In the genomic region with DNA sequence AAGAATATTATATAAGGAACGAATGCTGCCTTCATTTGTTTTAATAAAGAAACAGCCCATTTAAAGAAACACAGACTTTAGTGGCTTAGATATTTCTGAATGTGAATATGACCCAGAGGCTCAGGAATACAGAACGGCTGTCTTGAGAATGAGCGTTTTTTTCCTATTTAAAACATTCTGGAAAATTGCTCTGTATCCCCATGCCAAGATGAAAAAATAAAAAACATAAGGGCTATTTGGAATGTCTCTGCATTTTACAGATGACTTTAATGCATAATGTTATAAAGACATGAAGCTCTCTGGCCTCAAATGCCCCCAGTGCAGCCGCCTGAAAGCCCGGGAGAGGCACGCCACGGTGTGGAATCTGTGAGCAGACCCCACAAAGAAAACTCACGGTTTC, we compare ENCODE assay signal across 16 cellular contexts.
DNase-seq lines count a peak whose midpoint lies in the region; ATAC-seq lines count a peak whose summit lies in the region.
"Had no signal": no experiment of that assay in that cellular context is flagged by ENCODE, and none has a peak within 500 bp of the region (broad histone marks: within the 10 kb centered on the region; RNA-seq: fewer than 3 reads in every experiment).

No MANE protein-coding gene starts in this region.

- H3K27me3 Mint-ChIP-seq in stimulated activated naive CD8-positive, alpha-beta T cell treated with anti-CD3 and anti-CD28 coated beads, Interleukin-15, amount 100 ng/mL, for 72 hours: no peaks in the 10 kb centered on the region
- no peaks in the 10 kb centered on the region for H3K27me3 Mint-ChIP-seq in activated T-helper 17 cell treated with anti-CD3 and anti-CD28 coated beads, Interleukin-2, amount 50 U/mL, for 72 hours

- H3K79me1 ChIP-seq in mesenchymal stem cell (replicated peaks; ENCODE audit: low read length, poor library complexity, severe bottlenecking): no peaks in the 10 kb centered on the region

- H3K4ac ChIP-seq in mesenchymal stem cell (ENCODE audit: low read depth in 1 of 2, low read length in 2 of 2): no peak overlapping the region

- H3K4me3 Mint-ChIP-seq in stimulated activated naive CD8-positive, alpha-beta T cell treated with anti-CD3 and anti-CD28 coated beads, Interleukin-15, amount 100 ng/mL, for 72 hours: no peak overlapping the region
- peak overlapping the region; percentile 87 for H3K4me3 Mint-ChIP-seq in activated T-helper 17 cell treated with anti-CD3 and anti-CD28 coated beads, Interleukin-2, amount 50 U/mL, for 72 hours
- H3K4me3 Mint-ChIP-seq: B cell had no signal

- no peak overlapping the region for H2AFZ ChIP-seq in mesenchymal stem cell (ENCODE audit: low read depth, low read length)

- H3K9ac ChIP-seq in mesenchymal stem cell (ENCODE audit: low read length) (peak overlapping the region; percentile 58), subcutaneous abdominal adipose tissue (ENCODE audit: low read length in 5 of 5) (no peak overlapping the region)

- H3K9me3 ChIP-seq in mesenchymal stem cell (ENCODE audit: control insufficient read depth, low read length): no peaks in the 10 kb centered on the region
- H3K9me3 ChIP-seq in subcutaneous abdominal adipose tissue (ENCODE audit: control insufficient read depth in 5 of 5, low read length in 5 of 5): no peaks in the 10 kb centered on the region
- H3K9me3 ChIP-seq: Caco-2 had no signal

- H4K8ac ChIP-seq in mesenchymal stem cell (ENCODE audit: low read length): no peak overlapping the region

- WGBS in mesenchymal stem cell: 90% methylated on average over 5 of the region's 8 CpGs

- H3K4me1 ChIP-seq in mesenchymal stem cell (ENCODE audit: control insufficient read depth, insufficient read depth, low read depth, low read length) (peaks cover 3% of the 10 kb centered on the region), subcutaneous abdominal adipose tissue (ENCODE audit: control insufficient read depth in 5 of 5, insufficient read depth in 5 of 5, low read length in 5 of 5) (peaks cover 2 to 25% (median 11%) of the 10 kb centered on the region in 5 donors)
- H3K4me1 ChIP-seq: Caco-2 had no signal

- H2BK15ac ChIP-seq in mesenchymal stem cell (ENCODE audit: low read depth, poor library complexity, severe bottlenecking): no peak overlapping the region

- H3K27ac ChIP-seq in mesenchymal stem cell (ENCODE audit: low read length, poor library complexity, severe bottlenecking) (no peak overlapping the region), subcutaneous abdominal adipose tissue (ENCODE audit: low read depth, low read length) (peak overlapping the region; percentile 58)
- H3K27ac ChIP-seq: C4-2B had no signal

- H3K18ac ChIP-seq in mesenchymal stem cell (ENCODE audit: low read depth in 1 of 2, low read length in 2 of 2): no peak overlapping the region

- no peak overlapping the region for H2AK5ac ChIP-seq in mesenchymal stem cell (ENCODE audit: low read length, severe bottlenecking)

- no peak overlapping the region for H3K4me2 ChIP-seq in mesenchymal stem cell (ENCODE audit: low read length, poor library complexity, severe bottlenecking)

- H3K4me1 Mint-ChIP-seq in stimulated activated naive CD8-positive, alpha-beta T cell treated with anti-CD3 and anti-CD28 coated beads, Interleukin-15, amount 100 ng/mL, for 72 hours: peaks cover 75% of the 10 kb centered on the region
- peaks cover 67% of the 10 kb centered on the region for H3K4me1 Mint-ChIP-seq in activated T-helper 17 cell treated with anti-CD3 and anti-CD28 coated beads, Interleukin-2, amount 50 U/mL, for 72 hours

- no peak overlapping the region for H3K14ac ChIP-seq in mesenchymal stem cell (ENCODE audit: low read length in 2 of 2)

- H4K91ac ChIP-seq in mesenchymal stem cell (ENCODE audit: low read length): no peak overlapping the region

- H3K23ac ChIP-seq in mesenchymal stem cell (ENCODE audit: low read length in 2 of 2): no peak overlapping the region

- no peak overlapping the region for H2BK12ac ChIP-seq in mesenchymal stem cell (ENCODE audit: low read length in 2 of 2)

- H2BK120ac ChIP-seq in mesenchymal stem cell (ENCODE audit: low read depth, low read length): no peak overlapping the region

- no peak for ATAC-seq in stimulated activated naive CD8-positive, alpha-beta T cell treated with anti-CD3 and anti-CD28 coated beads, Interleukin-15, Interleukin-2, amounts not matched to agents 100 U/mL and 50 U/mL, for 24 hours
- ATAC-seq in stimulated activated naive CD8-positive, alpha-beta T cell treated with anti-CD3 and anti-CD28 coated beads, Interleukin-15, amount 100 ng/mL, for 72 hours: no peak
- ATAC-seq in activated T-helper 17 cell treated with anti-CD3 and anti-CD28 coated beads, Interleukin-2, amount 50 U/mL, for 72 hours (replicated peaks): no peak
- ATAC-seq: HCT116 had no signal

- H2BK5ac ChIP-seq in mesenchymal stem cell (ENCODE audit: low read depth, low read length, poor library complexity, severe bottlenecking): no peak overlapping the region

- H3K27me3 ChIP-seq in mesenchymal stem cell (ENCODE audit: control insufficient read depth in 1 of 2, insufficient read depth in 1 of 2, low read length in 2 of 2) (no peaks in the 10 kb centered on the region), subcutaneous abdominal adipose tissue (ENCODE audit: control insufficient read depth in 5 of 5, insufficient read depth in 4 of 5, low read length in 5 of 5) (no peaks in the 10 kb centered on the region)

- no peaks in the 10 kb centered on the region for H3K36me3 Mint-ChIP-seq in activated T-helper 17 cell treated with anti-CD3 and anti-CD28 coated beads, Interleukin-2, amount 50 U/mL, for 72 hours (ENCODE audit: low read depth)
- H3K36me3 Mint-ChIP-seq: CD8-positive, alpha-beta memory T cell had no signal

- H3K4me3 ChIP-seq in mesenchymal stem cell (ENCODE audit: insufficient read depth in 1 of 2, low read depth in 1 of 2, low read length in 2 of 2) (no peak overlapping the region), subcutaneous abdominal adipose tissue (ENCODE audit: low read depth in 1 of 5, low read length in 5 of 5) (no peak overlapping the region)

- peak overlapping the region in 1 of 2 donors; percentile 14 for H3K27ac Mint-ChIP-seq in stimulated activated naive CD8-positive, alpha-beta T cell treated with anti-CD3 and anti-CD28 coated beads, Interleukin-15, amount 100 ng/mL, for 72 hours
- peak overlapping the region; percentile 97 for H3K27ac Mint-ChIP-seq in activated T-helper 17 cell treated with anti-CD3 and anti-CD28 coated beads, Interleukin-2, amount 50 U/mL, for 72 hours
- H3K27ac Mint-ChIP-seq: B cell had no signal

- no peaks in the 10 kb centered on the region for H3K9me3 Mint-ChIP-seq in stimulated activated naive CD8-positive, alpha-beta T cell treated with anti-CD3 and anti-CD28 coated beads, Interleukin-15, amount 100 ng/mL, for 72 hours
- no peaks in the 10 kb centered on the region for H3K9me3 Mint-ChIP-seq in activated T-helper 17 cell treated with anti-CD3 and anti-CD28 coated beads, Interleukin-2, amount 50 U/mL, for 72 hours
- H3K9me3 Mint-ChIP-seq: CD8-positive, alpha-beta memory T cell had no signal

- H3K36me3 ChIP-seq in mesenchymal stem cell (ENCODE audit: control insufficient read depth in 1 of 2, insufficient read depth in 2 of 2, low read depth in 1 of 2, low read length in 2 of 2) (no peaks in the 10 kb centered on the region), subcutaneous abdominal adipose tissue (ENCODE audit: control insufficient read depth in 5 of 5, insufficient read depth in 5 of 5, low read length in 5 of 5) (no peaks in the 10 kb centered on the region)

- peak; percentile 28 for DNase-seq in stimulated activated naive CD8-positive, alpha-beta T cell treated with anti-CD3 and anti-CD28 coated beads, Interleukin-15, Interleukin-2, amounts not matched to agents 100 U/mL and 50 U/mL, for 24 hours
- DNase-seq in stimulated activated naive CD8-positive, alpha-beta T cell treated with anti-CD3 and anti-CD28 coated beads, Interleukin-15, amount 100 ng/mL, for 72 hours: no peak
- DNase-seq in mesenchymal stem cell: no peak
- DNase-seq in NCI-H510A treated with DMSO at 0.1 percent for 48 hours (lab: John Stamatoyannopoulos, UW): no peak
- no peak for DNase-seq in NCI-H510A (lab: John Stamatoyannopoulos, UW)
- no peak for DNase-seq in NCI-H2227 treated with DMSO at 0.1 percent for 48 hours (lab: John Stamatoyannopoulos, UW)
- DNase-seq: ACHN; Caco-2; CD8-positive, alpha-beta memory T cell; DND-41; GDM1 had no signal
